In the genomic region with DNA sequence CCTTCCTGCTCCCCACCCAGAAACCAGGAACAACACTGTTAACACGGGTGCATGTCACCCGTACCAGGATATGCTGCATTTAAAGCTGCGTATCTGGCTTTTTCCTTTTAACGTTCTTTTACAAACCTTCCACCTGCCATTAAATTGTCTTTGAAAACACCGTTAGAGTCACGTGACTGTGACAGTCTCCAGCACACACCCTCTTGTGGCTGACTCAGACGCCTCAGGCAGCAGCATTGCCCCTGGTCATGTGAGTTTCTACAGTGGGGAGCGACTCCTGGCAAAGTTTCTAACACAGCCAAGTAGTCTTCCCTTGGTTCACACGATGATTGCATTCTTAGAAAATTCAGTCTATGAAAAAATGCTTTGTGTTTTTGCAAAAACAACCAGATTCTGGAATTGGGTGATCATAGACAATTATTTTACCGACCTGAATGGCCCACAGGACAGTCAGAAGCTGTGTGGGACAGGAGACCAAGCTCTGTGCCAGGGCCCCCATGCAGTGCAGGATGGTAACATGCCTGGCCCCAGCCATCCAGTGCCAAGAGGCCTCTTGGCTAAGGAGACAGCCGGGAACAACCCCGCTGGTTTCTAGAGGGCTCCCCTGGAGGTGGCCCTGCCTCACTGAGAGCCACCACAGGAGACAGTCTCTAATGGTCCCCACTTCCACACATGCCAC, we compare ENCODE assay signal across 8 cellular contexts.
DNase-seq lines count a peak whose midpoint lies in the region; ATAC-seq, FAIRE-seq and TF ChIP-seq lines count a peak whose summit lies in the region.

No MANE protein-coding gene starts in this region.

- no peaks in the 10 kb centered on the region for H3K9me3 ChIP-seq in A673 (ENCODE audit: low read depth, low read length, poor library complexity, severe bottlenecking)

- H3K4me1 ChIP-seq in A673 (ENCODE audit: insufficient read depth, low read length, poor library complexity, severe bottlenecking), result no peaks in the 10 kb centered on the region

- ATAC-seq in GM19455 (IDR thresholded peaks at IDR 0.05; ENCODE audit: unreplicated experiment), result no peak

- no TSS peak for BruUV-seq in A673 (replicated peaks; lab: Mats Ljungman, UMichigan)

- no peak overlapping the region for H3K4me3 ChIP-seq in A673 (ENCODE audit: low read depth, low read length, poor library complexity, severe bottlenecking)

- POLR2A ChIA-PET in A673 (lab: Charles Lee; ENCODE audit: low non-redundant PET), result no interaction called here

- no peaks in the 10 kb centered on the region for H3K27me3 ChIP-seq in A673 (replicated peaks; ENCODE audit: insufficient read depth, low read depth, low read length, poor library complexity)

- TF ChIP-seq CTCF in A673 (conservative IDR thresholded peaks at IDR 0.05; ENCODE audit: low read depth, low read length), result peak; percentile 34

- H3K36me3 ChIP-seq in A673 (ENCODE audit: insufficient read depth, low read length, poor library complexity, severe bottlenecking), result no peaks in the 10 kb centered on the region

- DNase-seq in A673 (ENCODE audit: low spot score) (peak; percentile 42), EL (peak; percentile 92), NCI-H1436 (lab: John Stamatoyannopoulos, UW) (peak; percentile 52), activated T-cell treated with anti-CD3 and anti-CD28 coated beads for 24 hours (ENCODE audit: low read depth) (peak; percentile 9), frontal cortex (ENCODE audit: low spot score in 2 of 2) (peak; percentile 54 to 74), smooth muscle cell of the brain vasculature (ENCODE audit: low read depth, low spot score) (peak; percentile 32), NCI-H526 treated with DMSO at 0.1 percent for 48 hours (lab: John Stamatoyannopoulos, UW) (no peak)

- no peak for FAIRE-seq in frontal cortex (lab: Jason Lieb, UNC)

- intact Hi-C loops in A673 (cut with micrococcal nuclease; ENCODE audit: unreplicated experiment), result no loop called here

- CTCF ChIA-PET in A673 (lab: Charles Lee), result no interaction called here

- no peak overlapping the region for H3K27ac ChIP-seq in A673 (ENCODE audit: low read depth, low read length, poor library complexity, severe bottlenecking)
